11 cellular contexts compared by ENCODE assay signal in the genomic region with DNA sequence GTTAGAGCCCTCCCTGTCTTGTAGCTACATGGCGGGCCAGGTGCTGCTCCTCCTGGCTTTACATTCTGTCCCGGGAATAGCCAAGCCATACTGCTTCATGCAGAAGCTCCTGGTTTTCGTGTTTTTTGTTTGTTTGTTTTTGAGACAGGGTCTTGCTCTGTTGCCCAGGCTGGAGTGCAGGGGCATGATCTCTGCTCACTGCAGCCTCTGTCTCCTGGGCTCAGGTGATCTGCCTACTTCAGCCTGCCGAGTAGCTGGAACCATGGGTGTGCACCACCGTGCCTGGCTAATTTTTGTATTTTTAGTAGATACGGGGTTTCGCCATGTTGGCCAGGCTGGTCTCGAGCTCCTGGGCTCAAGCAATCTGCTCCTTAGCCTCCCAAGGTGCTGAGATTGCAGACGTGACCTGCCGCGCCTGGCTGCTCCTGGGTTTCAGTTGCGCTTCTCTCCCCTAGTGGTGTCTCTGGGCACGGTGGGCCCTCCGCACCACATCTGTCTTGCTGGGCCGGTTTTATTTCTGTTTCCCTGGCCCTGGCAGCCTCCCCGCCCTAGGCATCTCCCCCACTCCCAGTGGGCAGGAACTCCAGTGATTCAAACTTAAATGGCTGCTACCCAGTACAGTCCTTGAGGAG. TPM values are rescaled to one million over a fixed set of nuclear protein-coding genes. Genes with fewer than 3 reads are reported as not detected.
A peak's percentile ranks its signal among the peaks of the same experiment; 100 is the strongest.
DNase-seq lines count a peak whose midpoint lies in the region; ATAC-seq and TF ChIP-seq lines count a peak whose summit lies in the region.
"Had no signal": no experiment of that assay in that cellular context is flagged by ENCODE, and none has a peak within 500 bp of the region (broad histone marks: within the 10 kb centered on the region; RNA-seq: fewer than 3 reads in every experiment).

No MANE protein-coding gene starts in this region.

- no peak overlapping the region for H3K27ac ChIP-seq in SU-DHL-6 (ENCODE audit: low read depth, low read length)
- H3K27ac ChIP-seq in tibial artery: no peak overlapping the region
- H3K27ac ChIP-seq in ascending aorta: no peak overlapping the region
- H3K27ac ChIP-seq: PC-9 had no signal

- H4K20me1 ChIP-seq in SU-DHL-6 (ENCODE audit: low read depth, low read length): peaks cover 84% of the 10 kb centered on the region

- H3K27me3 ChIP-seq in SU-DHL-6 (ENCODE audit: low read length): no peaks in the 10 kb centered on the region
- no peaks in the 10 kb centered on the region for H3K27me3 ChIP-seq in tibial artery
- no peaks in the 10 kb centered on the region for H3K27me3 ChIP-seq in ascending aorta

- H3K79me2 ChIP-seq in SU-DHL-6 (ENCODE audit: insufficient read depth, low read length): peaks cover 64% of the 10 kb centered on the region

- ATAC-seq in GM19351 (IDR thresholded peaks at IDR 0.05; ENCODE audit: unreplicated experiment): peak; percentile 96
- ATAC-seq in HG02943 (IDR thresholded peaks at IDR 0.05; ENCODE audit: low read depth, unreplicated experiment): peak; percentile 96
- ATAC-seq: left lobe of liver had no signal

- H3K9me3 ChIP-seq in SU-DHL-6 (ENCODE audit: insufficient read depth, low read length) (no peaks in the 10 kb centered on the region), tibial artery (no peaks in the 10 kb centered on the region), ascending aorta (no peaks in the 10 kb centered on the region)

- peaks cover 0 to 34% (median 13%) of the 10 kb centered on the region in 4 donors for H3K4me1 ChIP-seq in tibial artery
- no peaks in the 10 kb centered on the region for H3K4me1 ChIP-seq in ascending aorta

- no peaks in the 10 kb centered on the region for H3K9me2 ChIP-seq in SU-DHL-6 (replicated peaks; ENCODE audit: insufficient read depth, low read length)

- H3K36me3 ChIP-seq in SU-DHL-6 (ENCODE audit: low read length) (no peaks in the 10 kb centered on the region), tibial artery (no peaks in the 10 kb centered on the region), ascending aorta (no peaks in the 10 kb centered on the region)

- H3K4me3 ChIP-seq in SU-DHL-6 (ENCODE audit: insufficient read depth, low read length, poor library complexity, severe bottlenecking) (no peak overlapping the region), tibial artery (no peak overlapping the region), ascending aorta (no peak overlapping the region)
- H3K4me3 ChIP-seq: PC-9 had no signal

- H3K4me2 ChIP-seq in SU-DHL-6 (ENCODE audit: low read depth, low read length, poor library complexity, severe bottlenecking): peak overlapping the region; percentile 6
- H3K4me2 ChIP-seq: PC-9 had no signal

- DNase-seq in D341Med (ENCODE audit: low spot score): peak; percentile 42
- no peak for DNase-seq in NCI-H226
- no peak for DNase-seq in tibial artery
- DNase-seq in SHP77 (lab: John Stamatoyannopoulos, UW): no peak
- no peak for DNase-seq in ascending aorta (ENCODE audit: low spot score in 2 of 2)
- DNase-seq: PC-9; stimulated activated CD4-positive, alpha-beta T cell treated with anti-CD3 and anti-CD28 coated beads, Interleukin-1b, Interleukin-23, amount 100 ng/mL, for 48 hours had no signal

- TF ChIP-seq CTCF in SU-DHL-6 (IDR thresholded peaks at IDR 0.05; ENCODE audit: insufficient read depth, low read length, poor library complexity, severe bottlenecking): no peak
- no peak for TF ChIP-seq CTCF in tibial artery (IDR thresholded peaks at IDR 0.05)
- no peak for TF ChIP-seq CTCF in ascending aorta (IDR thresholded peaks at IDR 0.05)

- no peak overlapping the region for H3K9ac ChIP-seq in SU-DHL-6 (ENCODE audit: low read length)

- H2AFZ ChIP-seq in SU-DHL-6 (ENCODE audit: low read depth, low read length, severe bottlenecking): no peak overlapping the region
- H2AFZ ChIP-seq: PC-9 had no signal

- intact Hi-C loops in tibial artery (cut with DNase I; ENCODE audit: low total_unique reads): no loop called here
- intact Hi-C loops in ascending aorta (cut with DNase I): no loop called here

- H3F3A ChIP-seq in SU-DHL-6 (ENCODE audit: insufficient read depth): no peaks in the 10 kb centered on the region

RNA-seq across cellular contexts. Expression of gene CDYL, which starts 12.9 kb away (rescaled TPM):
- 73.7 TPM for total RNA-seq in ascending aorta
